In the genomic region with DNA sequence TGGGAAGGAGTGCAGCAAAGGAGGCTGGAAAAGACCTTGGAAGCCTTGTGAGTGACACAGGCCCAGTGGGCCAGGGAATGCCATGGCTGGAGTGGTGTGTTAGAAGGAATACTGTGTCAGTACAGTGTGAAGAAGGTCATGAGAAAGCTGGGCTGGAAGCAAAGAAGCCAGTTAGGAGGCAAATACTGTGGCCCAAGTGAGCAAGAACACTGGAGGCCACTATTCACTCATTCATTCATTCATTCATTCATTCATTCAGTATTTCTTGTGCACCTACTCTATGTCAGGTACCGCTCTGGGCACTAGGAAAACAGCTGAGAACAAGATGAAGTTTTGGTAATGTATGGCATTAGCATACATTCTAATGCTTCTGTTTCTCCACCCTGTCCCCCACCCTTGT, we compare ENCODE assay signal across 1 cellular context.
TF ChIP-seq lines count a peak whose summit lies in the region.

No MANE protein-coding gene starts in this region.

TF ChIP-seq in GM12878, 131 proteins besides CTCF, POLR2A, EP300 and RAD21:
- TF ChIP-seq E4F1 (IDR thresholded peaks at IDR 0.05; ENCODE audit: borderline replicate concordance, partially characterized antibody): no peak
- TF ChIP-seq ZNF24 (IDR thresholded peaks at IDR 0.05): peak; percentile 70; the same call in 1 of the 2 replicates
TF ChIP-seq in GM12878: peak in this region for 1.
